In genomic region chr12:109126781-109127180, GRCh38 we compare ENCODE assay signal across 1 cellular context.
TF ChIP-seq lines count a peak whose summit lies in the region.

No MANE protein-coding gene starts in this region.

TF ChIP-seq in IMR-90, 13 proteins besides CTCF, POLR2A, EP300 and RAD21:
- TF ChIP-seq MAZ (IDR thresholded peaks at IDR 0.05; ENCODE audit: borderline replicate concordance, low read depth, low read length) (no peak), RCOR1 (IDR thresholded peaks at IDR 0.05; ENCODE audit: insufficient replicate concordance, low read length) (no peak), BHLHE40 (IDR thresholded peaks at IDR 0.05; ENCODE audit: low read depth, low read length) (no peak), CEBPB (IDR thresholded peaks at IDR 0.05; ENCODE audit: low read depth, low read length) (no peak), USF2 (IDR thresholded peaks at IDR 0.05; ENCODE audit: low read depth, low read length) (no peak), FOS (IDR thresholded peaks at IDR 0.05; ENCODE audit: low read depth, low read length) (no peak), RFX5 (IDR thresholded peaks at IDR 0.05; ENCODE audit: low read depth, low read length) (no peak)
